Comparison of ENCODE assay signal across 18 cellular contexts in the genomic region with DNA sequence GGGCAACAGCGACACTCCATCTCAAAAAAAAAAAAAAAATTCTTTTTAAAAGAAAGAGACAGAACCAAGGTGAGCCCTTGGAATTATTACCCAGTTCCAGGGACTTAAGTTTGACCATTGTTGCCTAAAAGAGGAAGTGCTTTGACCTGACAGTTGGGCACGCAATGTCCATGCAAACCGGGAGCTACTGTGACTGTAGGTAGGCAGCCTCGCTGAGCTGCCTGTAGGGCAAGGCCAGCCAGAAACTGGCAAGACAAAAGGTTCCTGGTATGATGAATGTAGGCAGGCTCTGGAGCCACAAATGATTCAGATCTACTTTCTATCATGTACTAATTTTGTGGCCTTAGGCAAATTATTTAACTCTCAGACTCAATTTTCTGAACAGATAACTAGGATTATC.
DNase-seq lines count a peak whose midpoint lies in the region; ATAC-seq, FAIRE-seq and TF ChIP-seq lines count a peak whose summit lies in the region.
"Had no signal": no experiment of that assay in that cellular context is flagged by ENCODE, and none has a peak within 500 bp of the region (broad histone marks: within the 10 kb centered on the region; RNA-seq: fewer than 3 reads in every experiment).

No MANE protein-coding gene starts in this region.

- POLR2A ChIA-PET in K562 (lab: Yijun Ruan, JAX) = no interaction called here

- H3K27me3 ChIP-seq in OCI-LY3 (ENCODE audit: low read depth, low read length) (no peaks in the 10 kb centered on the region), K562 (ENCODE audit: control insufficient read depth in 2 of 2, insufficient read depth in 2 of 2, low read length in 2 of 2) (no peaks in the 10 kb centered on the region), foreskin keratinocyte (no peaks in the 10 kb centered on the region), Peyer's patch (no peaks in the 10 kb centered on the region)
- H3K27me3 ChIP-seq: BE2C had no signal

- H3K4me3 ChIP-seq in OCI-LY3 (ENCODE audit: low read length) (no peak overlapping the region), K562 (no peak overlapping the region), Peyer's patch (no peak overlapping the region), lower leg skin (ENCODE audit: low read depth, poor library complexity, severe bottlenecking) (no peak overlapping the region)
- H3K4me3 ChIP-seq: GM23338 had no signal

- H2AFZ ChIP-seq in OCI-LY3 (ENCODE audit: low read depth, low read length) = no peak overlapping the region
- no peak overlapping the region for H2AFZ ChIP-seq in K562 (ENCODE audit: low read depth, low read length)

- H3K9ac ChIP-seq in OCI-LY3 (ENCODE audit: low read length) (no peak overlapping the region), K562 (ENCODE audit: insufficient read depth in 1 of 2, low read depth in 2 of 2, low read length in 2 of 2) (no peak overlapping the region)

- ATAC-seq in K562 = no peak
- ATAC-seq in foreskin keratinocyte = peak; percentile 94
- ATAC-seq in stimulated activated memory B cell treated with anti-CD40 and anti-IgM and Interleukin-4, amounts not matched to agents 10 μg/mL and 1 μg/mL and 100 μg/mL, for 72 hours = no peak
- ATAC-seq: GM23338, HepG2 had no signal

- no peak overlapping the region for H3K4me3 Mint-ChIP-seq in stimulated activated memory B cell treated with anti-CD40 and anti-IgM and Interleukin-4, amounts not matched to agents 10 μg/mL and 1 μg/mL and 100 μg/mL, for 72 hours
- H3K4me3 Mint-ChIP-seq: CD4-positive, alpha-beta memory T cell; GM23338 had no signal

- no peak for TF ChIP-seq RAD21 in K562 (CRISPR knock-in tag; conservative IDR thresholded peaks at IDR 0.05 in 1 of 2, IDR thresholded peaks at IDR 0.05 in 1 of 2)

- no peak for FAIRE-seq in GM12891 (lab: Jason Lieb, UNC)
- FAIRE-seq in K562 (lab: Jason Lieb, UNC) = no peak
- FAIRE-seq: A204.1, G401.6, HepG2 had no signal

- no TSS peak for BruUV-seq in K562 (replicated peaks; lab: Mats Ljungman, UMichigan)

- H3K79me2 ChIP-seq in OCI-LY3 (ENCODE audit: low read length) = no peaks in the 10 kb centered on the region
- no peaks in the 10 kb centered on the region for H3K79me2 ChIP-seq in K562 (ENCODE audit: control insufficient read depth, insufficient read depth, low read length)

- H3K9me3 ChIP-seq in OCI-LY3 (ENCODE audit: insufficient read depth, low read length) = no peaks in the 10 kb centered on the region
- H3K9me3 ChIP-seq in K562 (replicated peaks; ENCODE audit: control insufficient read depth, insufficient read depth, low read depth, low read length) = no peaks in the 10 kb centered on the region
- H3K9me3 ChIP-seq in Peyer's patch = no peaks in the 10 kb centered on the region
- H3K9me3 ChIP-seq: BE2C had no signal

- H3K4me1 ChIP-seq in OCI-LY3 (ENCODE audit: low read length) = peaks cover 59% of the 10 kb centered on the region
- H3K4me1 ChIP-seq in K562 (replicated peaks in 1 of 2; ENCODE audit: control insufficient read depth in 2 of 2, insufficient read depth in 2 of 2, low read length in 2 of 2) = no peaks in the 10 kb centered on the region
- no peaks in the 10 kb centered on the region for H3K4me1 ChIP-seq in foreskin keratinocyte
- H3K4me1 ChIP-seq in Peyer's patch = no peaks in the 10 kb centered on the region
- H3K4me1 ChIP-seq: BE2C had no signal

- no peak overlapping the region for H3K27ac Mint-ChIP-seq in stimulated activated memory B cell treated with anti-CD40 and anti-IgM and Interleukin-4, amounts not matched to agents 10 μg/mL and 1 μg/mL and 100 μg/mL, for 72 hours
- H3K27ac Mint-ChIP-seq: CD4-positive, alpha-beta memory T cell; GM23338 had no signal

- in situ Hi-C loops in K562 (cut with MboI) = no loop called here

- DNase-seq in GM12891 (ENCODE audit: insufficient read length, low spot score) (no peak), K562 (ENCODE audit: extremely low read depth in 1 of 4, low spot score in 3 of 4) (no peak), foreskin keratinocyte (peak in 1 of 2 donors; percentile 74), dedifferentiated amniotic fluid mesenchymal stem cell (ENCODE audit: extremely low spot score) (no peak), Peyer's patch (no peak), lower leg skin (ENCODE audit: low spot score in 2 of 2) (no peak)
- DNase-seq: BE2C; CD4-positive, alpha-beta memory T cell; DMS79 treated with DMSO at 0.1 percent for 48 hours; EL; H7 had no signal

- H4K20me1 ChIP-seq in OCI-LY3 (ENCODE audit: insufficient read depth, low read length) (no peaks in the 10 kb centered on the region), K562 (replicated peaks; ENCODE audit: control insufficient read depth, insufficient read depth, low read length) (no peaks in the 10 kb centered on the region)

- no peaks in the 10 kb centered on the region for H3K27me3 Mint-ChIP-seq in stimulated activated memory B cell treated with anti-CD40 and anti-IgM and Interleukin-4, amounts not matched to agents 10 μg/mL and 1 μg/mL and 100 μg/mL, for 72 hours
- H3K27me3 Mint-ChIP-seq: CD4-positive, alpha-beta memory T cell had no signal

- peak overlapping the region; percentile 39 for H3K4me2 ChIP-seq in OCI-LY3 (ENCODE audit: low read length)
- H3K4me2 ChIP-seq in K562 (ENCODE audit: insufficient read depth, low read length) = no peak overlapping the region
- H3K4me2 ChIP-seq: GM23338 had no signal

- H3K36me3 Mint-ChIP-seq in stimulated activated memory B cell treated with anti-CD40 and anti-IgM and Interleukin-4, amounts not matched to agents 10 μg/mL and 1 μg/mL and 100 μg/mL, for 72 hours = no peaks in the 10 kb centered on the region
- H3K36me3 Mint-ChIP-seq: CD4-positive, alpha-beta memory T cell had no signal

- TF ChIP-seq EP300 in K562 (IDR thresholded peaks at IDR 0.05; ENCODE audit: low read length) = no peak

- H3K36me3 ChIP-seq in OCI-LY3 (replicated peaks; ENCODE audit: low read depth, low read length) = no peaks in the 10 kb centered on the region
- no peaks in the 10 kb centered on the region for H3K36me3 ChIP-seq in K562 (ENCODE audit: control insufficient read depth, insufficient read depth, low read length)
- H3K36me3 ChIP-seq in Peyer's patch = no peaks in the 10 kb centered on the region
- H3K36me3 ChIP-seq: BE2C had no signal

- WGBS in K562 (ENCODE audit: insufficient coverage, low coverage, missing lambda C conversion rate) = 0% methylated on average over 4 of the region's 4 CpGs
- 49 to 63% methylated on average over 4 of the region's 4 CpGs for WGBS in lower leg skin, 2 donors

- H3K27ac ChIP-seq in OCI-LY3 (ENCODE audit: low read length) = no peak overlapping the region
- no peak overlapping the region for H3K27ac ChIP-seq in K562 (ENCODE audit: extremely low read depth, low read depth, low read length)
- H3K27ac ChIP-seq in foreskin keratinocyte = no peak overlapping the region
- no peak overlapping the region for H3K27ac ChIP-seq in Peyer's patch
- H3K27ac ChIP-seq: C4-2B had no signal

- TF ChIP-seq CTCF in OCI-LY3 (IDR thresholded peaks at IDR 0.05; ENCODE audit: low read depth, low read length) (no peak), K562 (IDR thresholded peaks at IDR 0.05 in 2 of 3, conservative IDR thresholded peaks at IDR 0.05 in 1 of 3; ENCODE audit: insufficient read depth in 2 of 3, low read depth in 1 of 3, low read length in 3 of 3) (no peak), foreskin keratinocyte (conservative IDR thresholded peaks at IDR 0.05) (no peak), Peyer's patch (IDR thresholded peaks at IDR 0.05) (no peak), lower leg skin (IDR thresholded peaks at IDR 0.05) (no peak)

- CTCF ChIA-PET in K562 (lab: Yijun Ruan, JAX; ENCODE audit: low intra/inter-chr PET ratio) = no interaction called here

- H3K9me3 Mint-ChIP-seq in stimulated activated memory B cell treated with anti-CD40 and anti-IgM and Interleukin-4, amounts not matched to agents 10 μg/mL and 1 μg/mL and 100 μg/mL, for 72 hours = peaks cover 7% of the 10 kb centered on the region
- H3K9me3 Mint-ChIP-seq: GM23338 had no signal

- H3K4me1 Mint-ChIP-seq in stimulated activated memory B cell treated with anti-CD40 and anti-IgM and Interleukin-4, amounts not matched to agents 10 μg/mL and 1 μg/mL and 100 μg/mL, for 72 hours = no peaks in the 10 kb centered on the region
- H3K4me1 Mint-ChIP-seq: CD4-positive, alpha-beta memory T cell had no signal

- intact Hi-C loops in K562 (cut with micrococcal nuclease) = no loop called here
- intact Hi-C loops in lower leg skin (cut with DNase I; ENCODE audit: low total_unique reads) = no loop called here

- TF ChIP-seq POLR2A in GM12891 (IDR thresholded peaks at IDR 0.05; ENCODE audit: low read depth, low read length) (no peak), K562 (conservative IDR thresholded peaks at IDR 0.05) (no peak), Peyer's patch (IDR thresholded peaks at IDR 0.05) (no peak), lower leg skin (IDR thresholded peaks at IDR 0.05) (no peak)

- no peaks in the 10 kb centered on the region for H3K9me1 ChIP-seq in K562 (ENCODE audit: control insufficient read depth, insufficient read depth, low read length)

TF ChIP-seq in GM12891, 5 proteins besides CTCF, POLR2A, EP300 and RAD21:
- TF ChIP-seq PAX5 (IDR thresholded peaks at IDR 0.05; ENCODE audit: insufficient read depth, low read length, severe bottlenecking) (no peak), POLR2AphosphoS5 (IDR thresholded peaks at IDR 0.05; ENCODE audit: low read depth, low read length) (no peak), SPI1 (IDR thresholded peaks at IDR 0.05; ENCODE audit: low read depth, low read length) (peak; percentile 76), POU2F2 (IDR thresholded peaks at IDR 0.05; ENCODE audit: low read depth, low read length) (no peak), TAF1 (IDR thresholded peaks at IDR 0.05; ENCODE audit: low read depth, low read length) (no peak)

TF ChIP-seq in K562, 482 proteins besides CTCF, POLR2A, EP300 and RAD21:
- TF ChIP-seq NCOR1 (IDR thresholded peaks at IDR 0.05) = no peak
- no peak for TF ChIP-seq ZBTB17 (CRISPR knock-in tag; IDR thresholded peaks at IDR 0.05)
- TF ChIP-seq ZNF41 (CRISPR knock-in tag; conservative IDR thresholded peaks at IDR 0.05) = no peak
- TF ChIP-seq SPI1 (IDR thresholded peaks at IDR 0.05; ENCODE audit: borderline replicate concordance, low read depth, low read length) = peak; percentile 47; the same call in 1 of the 2 replicates
